In the genomic region with DNA sequence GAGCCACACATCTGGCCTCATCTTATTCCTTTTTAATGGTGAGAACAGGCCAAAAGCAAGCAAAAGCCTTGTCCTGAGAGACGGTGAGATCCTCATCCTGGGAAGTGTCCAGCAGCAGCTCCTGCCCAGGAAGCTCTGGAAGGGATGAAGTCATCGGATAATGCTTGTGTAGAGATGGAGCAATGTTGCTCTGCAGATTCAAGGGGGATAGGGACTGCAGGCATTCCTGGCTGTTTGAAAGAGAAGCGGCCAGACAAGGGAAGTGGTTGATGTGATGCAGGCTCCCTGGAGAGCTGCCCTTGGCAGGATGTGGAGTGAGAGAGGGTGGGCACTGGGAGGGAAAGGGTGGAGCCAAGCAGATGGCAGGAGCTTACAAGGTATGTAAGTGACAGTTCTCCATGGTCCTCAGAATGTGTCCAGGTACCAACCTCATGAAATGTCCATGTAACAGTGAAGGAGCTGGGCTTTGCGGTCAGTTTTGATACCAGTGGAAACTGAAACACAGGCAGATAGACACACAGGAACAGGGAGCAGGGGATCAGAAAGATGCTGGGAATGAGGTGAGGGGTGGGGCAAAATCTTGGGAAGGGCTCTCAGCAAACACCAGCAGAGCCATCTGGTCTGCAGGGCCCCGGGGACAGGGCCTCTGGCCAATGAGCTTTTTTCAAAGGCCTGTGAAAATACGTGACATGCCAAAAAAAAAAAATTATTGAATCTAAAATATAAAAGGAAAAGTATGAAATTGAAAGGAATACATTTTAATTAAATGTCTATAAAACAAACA, we compare ENCODE assay signal across 9 cellular contexts. TPM values are rescaled to one million over a fixed set of nuclear protein-coding genes. Genes with fewer than 3 reads are reported as not detected.
A peak's percentile ranks its signal among the peaks of the same experiment; 100 is the strongest.
DNase-seq lines count a peak whose midpoint lies in the region; ATAC-seq, FAIRE-seq and TF ChIP-seq lines count a peak whose summit lies in the region.
"Had no signal": no experiment of that assay in that cellular context is flagged by ENCODE, and none has a peak within 500 bp of the region (broad histone marks: within the 10 kb centered on the region; RNA-seq: fewer than 3 reads in every experiment).

No MANE protein-coding gene starts in this region.

- intact Hi-C loops in activated T-helper 2 cell treated with anti-CD3 and anti-CD28 coated beads, Interferon-gamma antibody, Interleukin-2, Interleukin-4, amounts not matched to agents 10 μg/mL and 5 μg/mL and 100 μg/mL, durations not matched to agents 14 hours and 24 hours and 36 hours (cut with micrococcal nuclease): loop anchor here (5.0 kb wide), 1 partner anchor 307 kb away; no protein-coding TSS in a partner anchor
- intact Hi-C loops in CD4-positive, alpha-beta T cell (cut with DNase I, micrococcal nuclease): loop anchor here in 1 of 2 experiments (5.0 kb wide), 1 partner anchor 307 kb away; no protein-coding TSS in a partner anchor

- H3K27ac Mint-ChIP-seq in astrocyte (ENCODE audit: unreplicated experiment): peak overlapping the region; percentile 87
- no peak overlapping the region for H3K27ac Mint-ChIP-seq in activated T-helper 2 cell treated with anti-CD3 and anti-CD28 coated beads, Interferon-gamma antibody, Interleukin-2, Interleukin-4, amounts not matched to agents 10 μg/mL and 5 μg/mL and 100 μg/mL, durations not matched to agents 14 hours and 24 hours and 36 hours
- H3K27ac Mint-ChIP-seq in CD4-positive, alpha-beta T cell: no peak overlapping the region

- H3K4me1 ChIP-seq in HUES48 (ENCODE audit: control insufficient read depth, insufficient read depth, low read length) (peaks cover 34% of the 10 kb centered on the region), astrocyte (ENCODE audit: insufficient read depth, low read length) (peaks cover 22% of the 10 kb centered on the region)

- POLR2A ChIA-PET in CD4-positive, alpha-beta T cell (lab: Charles Lee): no interaction called here

- H3K27me3 ChIP-seq in HUES48 (ENCODE audit: control insufficient read depth, insufficient read depth, low read length) (no peaks in the 10 kb centered on the region), astrocyte (ENCODE audit: insufficient read depth, low read length) (no peaks in the 10 kb centered on the region)
- H3K27me3 ChIP-seq in CD4-positive, alpha-beta T cell (ENCODE audit: control insufficient read depth, insufficient read depth, low read length): no peaks in the 10 kb centered on the region

- CTCF ChIA-PET in CD4-positive, alpha-beta T cell (lab: Charles Lee): interaction anchor here (1.7 kb wide), 1 partner anchor 41 kb away, joined by 6 read pairs; no protein-coding TSS in a partner anchor

- no peaks in the 10 kb centered on the region for H3K79me2 ChIP-seq in astrocyte (ENCODE audit: insufficient read depth, low read length)

- H3K27ac ChIP-seq in HUES48 (ENCODE audit: low read depth, low read length) (peak overlapping the region; percentile 87), astrocyte (ENCODE audit: low read depth, low read length) (peak overlapping the region; percentile 77)
- no peak overlapping the region for H3K27ac ChIP-seq in CD4-positive, alpha-beta T cell (ENCODE audit: low read depth, low read length)
- H3K27ac ChIP-seq: HL-60 had no signal

- H3K36me3 Mint-ChIP-seq in astrocyte (ENCODE audit: low read depth, unreplicated experiment): no peaks in the 10 kb centered on the region
- no peaks in the 10 kb centered on the region for H3K36me3 Mint-ChIP-seq in activated T-helper 2 cell treated with anti-CD3 and anti-CD28 coated beads, Interferon-gamma antibody, Interleukin-2, Interleukin-4, amounts not matched to agents 10 μg/mL and 5 μg/mL and 100 μg/mL, durations not matched to agents 14 hours and 24 hours and 36 hours (ENCODE audit: low read depth)
- no peaks in the 10 kb centered on the region for H3K36me3 Mint-ChIP-seq in CD4-positive, alpha-beta T cell (ENCODE audit: low read depth)

- H3K4me1 Mint-ChIP-seq in astrocyte (ENCODE audit: low read depth, unreplicated experiment): peaks cover 33% of the 10 kb centered on the region
- H3K4me1 Mint-ChIP-seq in activated T-helper 2 cell treated with anti-CD3 and anti-CD28 coated beads, Interferon-gamma antibody, Interleukin-2, Interleukin-4, amounts not matched to agents 10 μg/mL and 5 μg/mL and 100 μg/mL, durations not matched to agents 14 hours and 24 hours and 36 hours (ENCODE audit: low read depth): peaks cover 3% of the 10 kb centered on the region
- no peaks in the 10 kb centered on the region for H3K4me1 Mint-ChIP-seq in CD4-positive, alpha-beta T cell (ENCODE audit: low read depth)

- H3K9me3 ChIP-seq in HUES48 (ENCODE audit: control insufficient read depth, insufficient read depth, low read length): no peaks in the 10 kb centered on the region
- no peaks in the 10 kb centered on the region for H3K9me3 ChIP-seq in astrocyte (ENCODE audit: insufficient read depth, low read depth, low read length)
- H3K9me3 ChIP-seq in CD4-positive, alpha-beta T cell (ENCODE audit: control insufficient read depth, low read length): no peaks in the 10 kb centered on the region

- no peak overlapping the region for H3K4me3 ChIP-seq in AG09309 (ENCODE audit: control insufficient read depth, low read depth, low read length)
- H3K4me3 ChIP-seq in HUES48 (ENCODE audit: low read depth, low read length): no peak overlapping the region
- H3K4me3 ChIP-seq in astrocyte (ENCODE audit: insufficient read depth, low read depth, low read length): no peak overlapping the region

- H3K4me2 ChIP-seq in astrocyte (ENCODE audit: low read length): peak overlapping the region; percentile 21

- H4K20me1 ChIP-seq in astrocyte (ENCODE audit: insufficient read depth, low read length): no peaks in the 10 kb centered on the region

- H3K9ac ChIP-seq in HUES48 (ENCODE audit: low read depth, low read length) (no peak overlapping the region), astrocyte (ENCODE audit: low read length) (peak overlapping the region; percentile 61)

- FAIRE-seq in astrocyte (lab: Jason Lieb, UNC): peak; percentile 78

- no peak for TF ChIP-seq CTCF in AG09309 (IDR thresholded peaks at IDR 0.05; ENCODE audit: control insufficient read depth, insufficient read depth, low read depth, low read length, missing control alignments)
- no peak for TF ChIP-seq CTCF in astrocyte (IDR thresholded peaks at IDR 0.05; ENCODE audit: insufficient read depth, low read depth, low read length)
- no peak for TF ChIP-seq CTCF in CD4-positive, alpha-beta T cell (IDR thresholded peaks at IDR 0.05)

- DNase-seq in AG09309 (ENCODE audit: low read depth): peak; percentile 90
- DNase-seq in astrocyte (ENCODE audit: low read depth): peak; percentile 94
- DNase-seq in left lobe of liver (ENCODE audit: low spot score): peak; percentile 29
- DNase-seq in amniotic stem cell (lab: John Stamatoyannopoulos, UW): no peak
- no peak for DNase-seq in activated T-helper 2 cell treated with anti-CD3 and anti-CD28 coated beads, Interferon-gamma antibody, Interleukin-2, Interleukin-4, amounts not matched to agents 10 μg/mL and 5 μg/mL and 100 μg/mL, durations not matched to agents 14 hours and 24 hours and 36 hours (ENCODE audit: low spot score)
- DNase-seq in CD4-positive, alpha-beta T cell: no peak

- no peaks in the 10 kb centered on the region for H3K36me3 ChIP-seq in HUES48 (ENCODE audit: control insufficient read depth, insufficient read depth, low read length)
- no peaks in the 10 kb centered on the region for H3K36me3 ChIP-seq in astrocyte (ENCODE audit: insufficient read depth, low read length)

- H3K27me3 Mint-ChIP-seq in astrocyte (ENCODE audit: low read depth, unreplicated experiment): no peaks in the 10 kb centered on the region
- peaks cover 4% of the 10 kb centered on the region for H3K27me3 Mint-ChIP-seq in activated T-helper 2 cell treated with anti-CD3 and anti-CD28 coated beads, Interferon-gamma antibody, Interleukin-2, Interleukin-4, amounts not matched to agents 10 μg/mL and 5 μg/mL and 100 μg/mL, durations not matched to agents 14 hours and 24 hours and 36 hours (ENCODE audit: low read depth)
- no peaks in the 10 kb centered on the region for H3K27me3 Mint-ChIP-seq in CD4-positive, alpha-beta T cell

- peak overlapping the region; percentile 40 for H2AFZ ChIP-seq in astrocyte (ENCODE audit: low read depth, low read length)

- no peaks in the 10 kb centered on the region for H3K9me3 Mint-ChIP-seq in astrocyte (ENCODE audit: unreplicated experiment)
- H3K9me3 Mint-ChIP-seq in activated T-helper 2 cell treated with anti-CD3 and anti-CD28 coated beads, Interferon-gamma antibody, Interleukin-2, Interleukin-4, amounts not matched to agents 10 μg/mL and 5 μg/mL and 100 μg/mL, durations not matched to agents 14 hours and 24 hours and 36 hours: no peaks in the 10 kb centered on the region
- H3K9me3 Mint-ChIP-seq in CD4-positive, alpha-beta T cell: no peaks in the 10 kb centered on the region

- peak overlapping the region; percentile 62 for H3K4me3 Mint-ChIP-seq in astrocyte (ENCODE audit: unreplicated experiment)
- H3K4me3 Mint-ChIP-seq in activated T-helper 2 cell treated with anti-CD3 and anti-CD28 coated beads, Interferon-gamma antibody, Interleukin-2, Interleukin-4, amounts not matched to agents 10 μg/mL and 5 μg/mL and 100 μg/mL, durations not matched to agents 14 hours and 24 hours and 36 hours (ENCODE audit: low read depth): no peak overlapping the region
- no peak overlapping the region for H3K4me3 Mint-ChIP-seq in CD4-positive, alpha-beta T cell

- ATAC-seq in left lobe of liver: no peak
- ATAC-seq in HG02852 (IDR thresholded peaks at IDR 0.05; ENCODE audit: unreplicated experiment): no peak
- no peak for ATAC-seq in CD4-positive, alpha-beta T cell (ENCODE audit: poor library complexity)

RNA-seq across cellular contexts. Expression of gene LACTB, which starts 32.2 kb away (rescaled TPM):
- 29.8 and 37.2 TPM in 2 replicates for total RNA-seq in astrocyte
- total RNA-seq in left lobe of liver: 18.8 TPM
- total RNA-seq in activated T-helper 2 cell treated with anti-CD3 and anti-CD28 coated beads, Interferon-gamma antibody, Interleukin-2, Interleukin-4, amounts not matched to agents 10 μg/mL and 5 μg/mL and 100 μg/mL, durations not matched to agents 14 hours and 24 hours and 36 hours: 23.6 and 23.8 TPM in 2 replicates
- total RNA-seq in CD4-positive, alpha-beta T cell: 1 to 10 TPM; 6.9 to 7.0 TPM

RNA-seq across cellular contexts. Expression of gene TPM1, which starts 46.9 kb away (rescaled TPM):
- 2,922 and 3,062 TPM in 2 replicates for total RNA-seq in astrocyte
- 52.6 TPM for total RNA-seq in left lobe of liver
- total RNA-seq in activated T-helper 2 cell treated with anti-CD3 and anti-CD28 coated beads, Interferon-gamma antibody, Interleukin-2, Interleukin-4, amounts not matched to agents 10 μg/mL and 5 μg/mL and 100 μg/mL, durations not matched to agents 14 hours and 24 hours and 36 hours: 11.1 and 13.5 TPM in 2 replicates
- 1 to 10 TPM; 7.9 to 9.8 TPM for total RNA-seq in CD4-positive, alpha-beta T cell

Comparison
In these comparisons a context has a peak if more than half of its experiments do, and no peak if none do; other contexts are left out.
1. DNase-seq: peak in AG09309 (single experiment), astrocyte (single experiment) and left lobe of liver (single experiment); none in amniotic stem cell (single experiment), activated T-helper 2 cell treated with anti-CD3 and anti-CD28 coated beads, Interferon-gamma antibody, Interleukin-2, Interleukin-4, amounts not matched to agents 10 μg/mL and 5 μg/mL and 100 μg/mL, durations not matched to agents 14 hours and 24 hours and 36 hours (single experiment) and CD4-positive, alpha-beta T cell (0 of 10).
2. RNA of gene TPM1, which starts 46.9 kb away (total RNA-seq): 2,922 to 3,062 TPM in astrocyte; 52.6 TPM in left lobe of liver (single experiment), 11.1 to 13.5 TPM in activated T-helper 2 cell treated with anti-CD3 and anti-CD28 coated beads, Interferon-gamma antibody, Interleukin-2, Interleukin-4, amounts not matched to agents 10 μg/mL and 5 μg/mL and 100 μg/mL, durations not matched to agents 14 hours and 24 hours and 36 hours and 7.9 to 9.8 TPM in CD4-positive, alpha-beta T cell; every median in the first group is over 10 times any median in the second.